ENCODE assay signal across 9 cellular contexts in genomic region chr17:17839792-17840707, GRCh38. TPM values are rescaled to one million over a fixed set of nuclear protein-coding genes. Genes with fewer than 3 reads are reported as not detected.
A peak's percentile ranks its signal among the peaks of the same experiment; 100 is the strongest.
DNase-seq lines count a peak whose midpoint lies in the region; ATAC-seq lines count a peak whose summit lies in the region.
"Had no signal": no experiment of that assay in that cellular context is flagged by ENCODE, and none has a peak within 500 bp of the region (broad histone marks: within the 10 kb centered on the region; RNA-seq: fewer than 3 reads in every experiment).

No MANE protein-coding gene starts in this region.

- DNase-seq in SIG-M5 treated with dmso at 0.1 percent for 504 hours (lab: John Stamatoyannopoulos, UW; ENCODE audit: unreplicated experiment) (peak; percentile 78), SIG-M5 (lab: John Stamatoyannopoulos, UW) (no peak), NCI-H345 (lab: John Stamatoyannopoulos, UW) (peak; percentile 86), cerebellum (ENCODE audit: low spot score) (peak; percentile 93), kidney glomerular epithelial cell (lab: John Stamatoyannopoulos, UW) (peak; percentile 64)
- peak; percentile 69 for DNase-seq in activated CD4-positive, alpha-beta T cell treated with anti-CD3 and anti-CD28 coated beads for 1 hour
- peak; percentile 47 to 68 for DNase-seq in stimulated activated CD4-positive, alpha-beta T cell treated with anti-CD3 and anti-CD28 coated beads, Interleukin-1b, Interleukin-23, amount 100 ng/mL, for 1 hour (ENCODE audit: low read depth in 2 of 2)
- DNase-seq: DND-41 had no signal

- ATAC-seq in HG03045 (IDR thresholded peaks at IDR 0.05; ENCODE audit: unreplicated experiment): peak; percentile 65

RNA-seq across cellular contexts. Expression of gene SREBF1, which starts 3.3 kb away (rescaled TPM):
- 11.8 TPM for total RNA-seq in cerebellum
